In genomic region chr4:1868293-1868692, GRCh38 we compare ENCODE assay signal across 28 cellular contexts. TPM values are rescaled to one million over a fixed set of nuclear protein-coding genes. Genes with fewer than 3 reads are reported as not detected.
DNase-seq lines count a peak whose midpoint lies in the region; ATAC-seq and TF ChIP-seq lines count a peak whose summit lies in the region.
"Had no signal": no experiment of that assay in that cellular context is flagged by ENCODE, and none has a peak within 500 bp of the region (broad histone marks: within the 10 kb centered on the region; RNA-seq: fewer than 3 reads in every experiment).

No MANE protein-coding gene starts in this region.

- H3K9ac ChIP-seq in colonic mucosa (ENCODE audit: low read depth in 2 of 2, low read length in 2 of 2) = peak overlapping the region in 1 of 2 donors; percentile 55
- H3K9ac ChIP-seq in neural progenitor cell = no peak overlapping the region

- no peaks in the 10 kb centered on the region for H3K9me3 Mint-ChIP-seq in neural progenitor cell
- no peaks in the 10 kb centered on the region for H3K9me3 Mint-ChIP-seq in stimulated activated naive CD8-positive, alpha-beta T cell treated with anti-CD3 and anti-CD28 coated beads, Interleukin-15, amount 100 ng/mL, for 72 hours
- H3K9me3 Mint-ChIP-seq: activated naive CD4-positive, alpha-beta T cell treated with anti-CD3 and anti-CD28 coated beads, Interleukin-2, amount 50 U/mL, for 72 hours; CD8-positive, alpha-beta T cell; memory B cell had no signal

- H3K36me3 ChIP-seq in colonic mucosa (no peaks in the 10 kb centered on the region), neural progenitor cell (no peaks in the 10 kb centered on the region), left lung (no peaks in the 10 kb centered on the region)
- H3K36me3 ChIP-seq: gastroesophageal sphincter, neutrophil, prostate gland had no signal

- H3K4me3 ChIP-seq in colonic mucosa (no peak overlapping the region), neural progenitor cell (no peak overlapping the region), left lung (no peak overlapping the region)
- H3K4me3 ChIP-seq: gastroesophageal sphincter, prostate gland had no signal

- intact Hi-C loops in colonic mucosa (cut with DNase I) = no loop called here
- intact Hi-C loops in left lung (cut with DNase I) = no loop called here

- H3K36me3 Mint-ChIP-seq in neural progenitor cell = no peaks in the 10 kb centered on the region
- H3K36me3 Mint-ChIP-seq: memory B cell had no signal

- ATAC-seq in stimulated activated naive CD8-positive, alpha-beta T cell treated with anti-CD3 and anti-CD28 coated beads, Interleukin-15, amount 100 ng/mL, for 72 hours = no peak
- ATAC-seq in GM21737 (IDR thresholded peaks at IDR 0.05; ENCODE audit: unreplicated experiment) (no peak), left lung (no peak)
- ATAC-seq: activated naive CD4-positive, alpha-beta T cell treated with anti-CD3 and anti-CD28 coated beads, Interleukin-2, amount 50 U/mL, for 72 hours; CD8-positive, alpha-beta T cell; gastroesophageal sphincter; sciatic nerve had no signal

- no peak overlapping the region for H2AFZ ChIP-seq in neural progenitor cell (replicated peaks)

- DNase-seq in HuH-7.5 (ENCODE audit: low spot score) (peak; percentile 57), colonic mucosa (peak; percentile 83), neural progenitor cell (ENCODE audit: low spot score) (no peak), left lung (no peak), NCI-H1417 treated with DMSO at 0.1 percent for 48 hours (lab: John Stamatoyannopoulos, UW) (no peak)
- DNase-seq in stimulated activated naive CD8-positive, alpha-beta T cell treated with anti-CD3 and anti-CD28 coated beads, Interleukin-15, amount 100 ng/mL, for 72 hours = no peak
- DNase-seq: activated CD4-positive, alpha-beta T cell treated with anti-CD3 and anti-CD28 coated beads for 48 hours; activated CD8-positive, alpha-beta memory T cell treated with anti-CD3 and anti-CD28 coated beads for 24 hours; activated T-cell treated with anti-CD3 and anti-CD28 coated beads for 4 hours; amygdala; CD8-positive, alpha-beta T cell; DMS 273 treated with DMSO at 0.1 percent for 48 hours; hippocampal formation; NCI-H187; NCI-H2171; stimulated activated CD4-positive, alpha-beta T cell treated with anti-CD3 and anti-CD28 coated beads, Interleukin-12 subunit alpha, Interleukin-12 subunit beta, amount 100 ng/mL, for 4 hours; stimulated activated CD4-positive, alpha-beta T cell treated with anti-CD3 and anti-CD28 coated beads, Interleukin-2, amount 100 ng/mL, for 48 hours; SW 1271; T-helper 9 cell; trophoblast cell had no signal

- TF ChIP-seq CTCF in 22Rv1 (IDR thresholded peaks at IDR 0.05) (no peak), colonic mucosa (IDR thresholded peaks at IDR 0.05) (no peak), neural progenitor cell (IDR thresholded peaks at IDR 0.05) (no peak), left lung (IDR thresholded peaks at IDR 0.05) (no peak)

- peaks cover 46% of the 10 kb centered on the region for H3F3A ChIP-seq in neural progenitor cell (ENCODE audit: low read depth)

- peaks cover 30% of the 10 kb centered on the region for H4K20me1 ChIP-seq in neural progenitor cell (ENCODE audit: low read depth)

- H3K4me3 Mint-ChIP-seq in neural progenitor cell = peak overlapping the region; percentile 69
- H3K4me3 Mint-ChIP-seq in stimulated activated naive CD8-positive, alpha-beta T cell treated with anti-CD3 and anti-CD28 coated beads, Interleukin-15, amount 100 ng/mL, for 72 hours = no peak overlapping the region
- H3K4me3 Mint-ChIP-seq: CD8-positive, alpha-beta T cell; memory B cell had no signal

- peaks cover 15% of the 10 kb centered on the region for H3K79me2 ChIP-seq in neural progenitor cell (ENCODE audit: low read depth)

- H3K4me1 ChIP-seq in colonic mucosa (peaks cover 5% of the 10 kb centered on the region), neural progenitor cell (peaks cover 45% of the 10 kb centered on the region), left lung (peaks cover 7 to 17% of the 10 kb centered on the region in 2 donors)

- H3K27ac ChIP-seq in 22Rv1 (peak overlapping the region; percentile 100), colonic mucosa (peak overlapping the region; percentile 100), neural progenitor cell (no peak overlapping the region), left lung (no peak overlapping the region)
- H3K27ac ChIP-seq: gastroesophageal sphincter, neutrophil, prostate gland had no signal

- no peaks in the 10 kb centered on the region for H3K27me3 ChIP-seq in colonic mucosa
- peaks cover 54% of the 10 kb centered on the region for H3K27me3 ChIP-seq in neural progenitor cell
- H3K27me3 ChIP-seq in left lung = peaks cover 0 to 32% of the 10 kb centered on the region in 2 donors

- H3K9me3 ChIP-seq in colonic mucosa = no peaks in the 10 kb centered on the region
- H3K9me3 ChIP-seq in neural progenitor cell (ENCODE audit: low read depth) = no peaks in the 10 kb centered on the region
- no peaks in the 10 kb centered on the region for H3K9me3 ChIP-seq in left lung
- H3K9me3 ChIP-seq: gastroesophageal sphincter, neutrophil, prostate gland had no signal

- no peak overlapping the region for H3K27ac Mint-ChIP-seq in neural progenitor cell
- no peak overlapping the region for H3K27ac Mint-ChIP-seq in stimulated activated naive CD8-positive, alpha-beta T cell treated with anti-CD3 and anti-CD28 coated beads, Interleukin-15, amount 100 ng/mL, for 72 hours
- H3K27ac Mint-ChIP-seq: activated naive CD4-positive, alpha-beta T cell treated with anti-CD3 and anti-CD28 coated beads, Interleukin-2, amount 50 U/mL, for 72 hours; CD8-positive, alpha-beta T cell; memory B cell had no signal

- no peak overlapping the region for H3K4me2 ChIP-seq in neural progenitor cell

- peaks cover 8% of the 10 kb centered on the region for H3K27me3 Mint-ChIP-seq in neural progenitor cell (ENCODE audit: insufficient read depth, low read depth)
- no peaks in the 10 kb centered on the region for H3K27me3 Mint-ChIP-seq in stimulated activated naive CD8-positive, alpha-beta T cell treated with anti-CD3 and anti-CD28 coated beads, Interleukin-15, amount 100 ng/mL, for 72 hours

- peaks cover 59% of the 10 kb centered on the region for H3K4me1 Mint-ChIP-seq in neural progenitor cell
- H3K4me1 Mint-ChIP-seq in stimulated activated naive CD8-positive, alpha-beta T cell treated with anti-CD3 and anti-CD28 coated beads, Interleukin-15, amount 100 ng/mL, for 72 hours = peaks cover 34% of the 10 kb centered on the region

RNA-seq across cellular contexts. Expression of gene NSD2, which starts 2.9 kb away (rescaled TPM):
- total RNA-seq in colonic mucosa (100 to 1,000 TPM in 1 of 2 donors, 10 to 100 TPM in 1; 80.1 to 176 TPM), neural progenitor cell (ENCODE audit: low replicate concordance) (165 and 176 TPM in 2 replicates), left lung (10 to 100 TPM; 53.6 to 60.0 TPM)

RNA-seq across cellular contexts. Expression of gene LETM1, which starts 12.3 kb away (rescaled TPM):
- total RNA-seq in colonic mucosa = 100 to 1,000 TPM in 1 of 2 donors, 10 to 100 TPM in 1; 76.2 to 139 TPM
- total RNA-seq in neural progenitor cell (ENCODE audit: low replicate concordance) = 16.9 and 34.8 TPM in 2 replicates
- 10 to 100 TPM; 40.8 to 52.3 TPM for total RNA-seq in left lung

Comparison
In these comparisons a context has a peak if more than half of its experiments do, and no peak if none do; other contexts are left out.
1. H3K27ac ChIP-seq: peak in 22Rv1 (single experiment) and colonic mucosa (single experiment); none in neural progenitor cell (single experiment) and left lung (0 of 2).
2. DNase-seq: peak in HuH-7.5 (single experiment) and colonic mucosa (single experiment); none in neural progenitor cell (single experiment), stimulated activated naive CD8-positive, alpha-beta T cell treated with anti-CD3 and anti-CD28 coated beads, Interleukin-15, amount 100 ng/mL, for 72 hours (0 of 2), left lung (0 of 2) and NCI-H1417 treated with DMSO at 0.1 percent for 48 hours (single experiment).